In genomic region chr2:65483763-65484162, GRCh38 we compare ENCODE assay signal across 16 cellular contexts. TPM values are rescaled to one million over a fixed set of nuclear protein-coding genes. Genes with fewer than 3 reads are reported as not detected.
A peak's percentile ranks its signal among the peaks of the same experiment; 100 is the strongest.
DNase-seq lines count a peak whose midpoint lies in the region; ATAC-seq and TF ChIP-seq lines count a peak whose summit lies in the region.
"Had no signal": no experiment of that assay in that cellular context is flagged by ENCODE, and none has a peak within 500 bp of the region (broad histone marks: within the 10 kb centered on the region; RNA-seq: fewer than 3 reads in every experiment).

No MANE protein-coding gene starts in this region.

- no peak for ATAC-seq in HG02981 (IDR thresholded peaks at IDR 0.05; ENCODE audit: unreplicated experiment)
- ATAC-seq in left lobe of liver = no peak

- H3K27me3 ChIP-seq in prostate gland (replicated peaks; ENCODE audit: insufficient read depth) = no peaks in the 10 kb centered on the region
- no peaks in the 10 kb centered on the region for H3K27me3 ChIP-seq in tibial artery
- H3K27me3 ChIP-seq: SJCRH30 had no signal

- TF ChIP-seq POLR2A in prostate gland (IDR thresholded peaks at IDR 0.05) = no peak

- TF ChIP-seq CTCF in prostate gland (IDR thresholded peaks at IDR 0.05) = no peak
- TF ChIP-seq CTCF in tibial artery (IDR thresholded peaks at IDR 0.05) = no peak

- 69% methylated on average over 4 of the region's 4 CpGs for WGBS in prostate gland

- H3K4me3 ChIP-seq in prostate gland (no peak overlapping the region), tibial artery (no peak overlapping the region)
- H3K4me3 ChIP-seq: SJCRH30 had no signal

- H3K27ac ChIP-seq in prostate gland (no peak overlapping the region), tibial artery (no peak overlapping the region)
- H3K27ac ChIP-seq: SJCRH30 had no signal

- H3K36me3 ChIP-seq in prostate gland (no peaks in the 10 kb centered on the region), tibial artery (no peaks in the 10 kb centered on the region)
- H3K36me3 ChIP-seq: SJCRH30 had no signal

- H3K9me3 ChIP-seq in prostate gland (no peaks in the 10 kb centered on the region), tibial artery (no peaks in the 10 kb centered on the region)

- DNase-seq in A172 (ENCODE audit: low spot score) (peak; percentile 30), HCEC 1CT (peak; percentile 18), RKO (ENCODE audit: low spot score) (peak; percentile 52), kidney glomerular epithelial cell (lab: John Stamatoyannopoulos, UW) (peak; percentile 10), prostate gland (ENCODE audit: low spot score) (no peak), tibial artery (no peak), left lobe of liver (ENCODE audit: low spot score) (no peak)
- DNase-seq: CD4-positive, alpha-beta memory T cell; H9; NCI-H1105 treated with DMSO at 0.1 percent for 48 hours; NCI-H1694 treated with DMSO at 0.1 percent for 48 hours; NCI-H2227 treated with DMSO at 0.1 percent for 48 hours; NCI-H524; NCI-H82; SJCRH30 had no signal

- intact Hi-C loops in prostate gland (cut with DNase I) = no loop called here
- intact Hi-C loops in tibial artery (cut with DNase I; ENCODE audit: low total_unique reads) = no loop called here

- H3K4me1 ChIP-seq in prostate gland (replicated peaks) (no peaks in the 10 kb centered on the region), tibial artery (no peaks in the 10 kb centered on the region)
- H3K4me1 ChIP-seq: SJCRH30 had no signal

RNA-seq across cellular contexts. Expression of gene SPRED2, which starts 51.4 kb away (rescaled TPM):
- total RNA-seq in A172 (2014; rRNA removed; shearing (Covaris generic)) = 7.1 and 13.6 TPM in 2 replicates
- total RNA-seq in prostate gland (10 to 100 TPM; 23.7 to 27.1 TPM), left lobe of liver (17.3 TPM)

Comparison
In these comparisons a context has a peak if more than half of its experiments do, and no peak if none do; other contexts are left out.
1. DNase-seq: peak in A172 (single experiment), HCEC 1CT (single experiment), RKO (single experiment) and kidney glomerular epithelial cell (single experiment); none in prostate gland (single experiment), tibial artery (0 of 2) and left lobe of liver (single experiment).